Comparison of ENCODE assay signal across 22 cellular contexts in genomic region chr10:73206385-73206784, GRCh38.
"Had no signal": no experiment of that assay in that cellular context is flagged by ENCODE, and none has a peak within 500 bp of the region (broad histone marks: within the 10 kb centered on the region; RNA-seq: fewer than 3 reads in every experiment).

No MANE protein-coding gene starts in this region.

- ATAC-seq: foreskin keratinocyte; gastroesophageal sphincter; heart left ventricle; left cardiac atrium; left ventricle myocardium superior; mucosa of descending colon; naive thymus-derived CD8-positive, alpha-beta T cell had no signal

- H3K9me3 ChIP-seq: esophagus muscularis mucosa, gastroesophageal sphincter, left lung, lower lobe of right lung, mucosa of descending colon had no signal

- H3K4me1 ChIP-seq: esophagus muscularis mucosa, gastroesophageal sphincter, left lung, lower lobe of right lung had no signal

- H3K27ac ChIP-seq: dorsolateral prefrontal cortex, esophagus muscularis mucosa, foreskin keratinocyte, gastroesophageal sphincter, heart left ventricle, hepatocyte, left lung, lower lobe of right lung had no signal

- H2AFZ ChIP-seq: hepatocyte had no signal

- H3K4me2 ChIP-seq: hepatocyte had no signal

- H3K4me3 ChIP-seq: dorsolateral prefrontal cortex, esophagus muscularis mucosa, gastroesophageal sphincter, heart left ventricle, hepatocyte, left lung, lower lobe of right lung, mucosa of descending colon had no signal

- H3K27me3 ChIP-seq: dorsolateral prefrontal cortex, esophagus muscularis mucosa, foreskin keratinocyte, gastroesophageal sphincter, heart left ventricle, hepatocyte, left lung had no signal

- H3K79me2 ChIP-seq: hepatocyte had no signal

- DNase-seq: dermis blood vessel endothelial cell; dorsolateral prefrontal cortex; effector CD4-positive, alpha-beta T cell; effector memory CD4-positive, alpha-beta T cell; foreskin keratinocyte; heart left ventricle; hypothalamus; left cardiac atrium; left lung; left ventricle myocardium superior; lower lobe of right lung; mesenchymal stem cell; mucosa of descending colon; naive B cell; naive thymus-derived CD8-positive, alpha-beta T cell had no signal

- FAIRE-seq: endothelial cell of umbilical vein, frontal cortex, islet of Langerhans, keratinocyte had no signal
